26 cellular contexts compared by ENCODE assay signal in genomic region chr13:75838366-75839017, GRCh38.
DNase-seq lines count a peak whose midpoint lies in the region; ATAC-seq and TF ChIP-seq lines count a peak whose summit lies in the region.
"Had no signal": no experiment of that assay in that cellular context is flagged by ENCODE, and none has a peak within 500 bp of the region (broad histone marks: within the 10 kb centered on the region; RNA-seq: fewer than 3 reads in every experiment).

No MANE protein-coding gene starts in this region.

- ATAC-seq in IMR-90 (ENCODE audit: low read depth) (no peak), HG03469 (IDR thresholded peaks at IDR 0.05; ENCODE audit: unreplicated experiment) (no peak)
- ATAC-seq: CD8-positive, alpha-beta T cell; naive thymus-derived CD4-positive, alpha-beta T cell; stimulated activated naive CD8-positive, alpha-beta T cell treated with anti-CD3 and anti-CD28 coated beads, Interleukin-15, amount 100 ng/mL, for 72 hours had no signal

- no peak for TF ChIP-seq RAD21 in IMR-90 (IDR thresholded peaks at IDR 0.05; ENCODE audit: low read length)

- no peak overlapping the region for H4K8ac ChIP-seq in IMR-90 (ENCODE audit: low read depth in 2 of 2, low read length in 2 of 2)

- no peak overlapping the region for H4K91ac ChIP-seq in IMR-90 (ENCODE audit: insufficient read depth, low read depth, low read length)

- peaks cover 11% of the 10 kb centered on the region; the same call in 1 of the 2 replicates for H4K20me1 ChIP-seq in IMR-90 (ENCODE audit: insufficient read depth, low read length)

- no peak overlapping the region for H3K4me3 ChIP-seq in IMR-90 (ENCODE audit: insufficient read depth, low read depth, low read length)
- H3K4me3 ChIP-seq in thymus (ENCODE audit: low read length), result no peak overlapping the region
- H3K4me3 ChIP-seq: left ventricle myocardium inferior, tibial artery had no signal

- 93% methylated on average over 2 of the region's 7 CpGs; no CpG with 5 or more reads in 1 of the 2 experiments for WGBS in IMR-90 (ENCODE audit: extremely low coverage in 2 of 2, insufficient read length in 1 of 2), 2 experiments
- 37% methylated on average over 7 of the region's 7 CpGs for WGBS in thymus

- no peak overlapping the region for H2BK15ac ChIP-seq in IMR-90 (ENCODE audit: low read depth, low read length)

- no peak overlapping the region for H3K4ac ChIP-seq in IMR-90 (ENCODE audit: low read depth, low read length)

- H3K27ac ChIP-seq in IMR-90 (ENCODE audit: insufficient read depth, low read length) (no peak overlapping the region), thymus (ENCODE audit: low read depth) (peak overlapping the region; percentile 82)
- H3K27ac ChIP-seq: left ventricle myocardium inferior, tibial artery had no signal

- BruUV-seq in IMR-90 (replicated peaks; lab: Mats Ljungman, UMichigan), result no TSS peak

- no peak overlapping the region for H2AFZ ChIP-seq in IMR-90 (replicated peaks; ENCODE audit: low read length, poor library complexity)

- H3K9me1 ChIP-seq in IMR-90 (ENCODE audit: insufficient read depth, low read length), result peaks cover 4% of the 10 kb centered on the region; the same call in 1 of the 2 replicates

- peaks cover 31 to 56% of the 10 kb centered on the region in 2 experiments for H3K79me1 ChIP-seq in IMR-90 (ENCODE audit: low read depth in 1 of 2, low read length in 2 of 2)

- H2AK9ac ChIP-seq in IMR-90 (replicated peaks; ENCODE audit: low read depth, low read length, poor library complexity), result no peak overlapping the region

- H3K4me1 ChIP-seq in IMR-90 (ENCODE audit: control insufficient read depth, insufficient read depth, low read length) (no peaks in the 10 kb centered on the region), thymus (ENCODE audit: control insufficient read depth, insufficient read depth, low read length) (peaks cover 26% of the 10 kb centered on the region)
- H3K4me1 ChIP-seq: tibial artery had no signal

- H3K36me3 ChIP-seq in IMR-90 (ENCODE audit: control insufficient read depth, insufficient read depth, low read length) (peaks cover 33% of the 10 kb centered on the region), thymus (ENCODE audit: control insufficient read depth, insufficient read depth) (peaks cover 22% of the 10 kb centered on the region)

- TF ChIP-seq POLR2A in IMR-90 (IDR thresholded peaks at IDR 0.05; ENCODE audit: low read depth, low read length), result no peak

- no peak overlapping the region for H2BK20ac ChIP-seq in IMR-90 (ENCODE audit: low read depth, low read length)

- no peaks in the 10 kb centered on the region for H3K27me3 ChIP-seq in IMR-90 (ENCODE audit: control insufficient read depth, insufficient read depth, low read length)
- H3K27me3 ChIP-seq in thymus (ENCODE audit: control insufficient read depth, insufficient read depth), result no peaks in the 10 kb centered on the region
- H3K27me3 ChIP-seq: tibial artery had no signal

- H3K18ac ChIP-seq in IMR-90 (ENCODE audit: low read depth, low read length), result no peak overlapping the region

- intact Hi-C loops in IMR-90 (cut with micrococcal nuclease), result loop anchor here (10.0 kb wide), 2 partner anchors 144 to 274 kb away; no protein-coding TSS in a partner anchor

- no peak overlapping the region for H3K4me2 ChIP-seq in IMR-90 (ENCODE audit: low read depth, low read length)

- no peak overlapping the region for H3K56ac ChIP-seq in IMR-90 (ENCODE audit: extremely low read depth, insufficient read depth, low read length)

- in situ Hi-C loops in IMR-90 (cut with MboI; ENCODE audit: low sequenced_read_pairs), result no loop called here

- CTCF ChIA-PET in IMR-90 (lab: Yijun Ruan, JAX) (no interaction called here), GM10248 (lab: Yijun Ruan, JAX) (interaction anchor here (1.2 kb wide), 1 partner anchor 143 kb away, joined by 3 read pairs; no protein-coding TSS in a partner anchor)

- no peaks in the 10 kb centered on the region for H3K9me3 ChIP-seq in IMR-90 (ENCODE audit: control insufficient read depth, insufficient read depth, low read length)
- H3K9me3 ChIP-seq in thymus (ENCODE audit: control insufficient read depth), result peaks cover 3% of the 10 kb centered on the region
- H3K9me3 ChIP-seq: tibial artery had no signal

- H4K5ac ChIP-seq in IMR-90 (ENCODE audit: low read depth, low read length), result peak overlapping the region; percentile 58; the same call in 1 of the 2 replicates

- no peak overlapping the region for H3K23ac ChIP-seq in IMR-90 (ENCODE audit: low read depth, low read length)

- no peak overlapping the region for H3K9ac ChIP-seq in IMR-90 (ENCODE audit: low read depth, low read length)

- dilution Hi-C loops in IMR-90 (cut with HindIII; ENCODE audit: low sequenced_read_pairs, unreplicated experiment), result no loop called here

- no peak overlapping the region for H3K14ac ChIP-seq in IMR-90 (replicated peaks; ENCODE audit: low read depth, low read length)

- TF ChIP-seq CTCF in IMR-90 (conservative IDR thresholded peaks at IDR 0.05; ENCODE audit: low read depth, low read length), result no peak
- no peak for TF ChIP-seq CTCF in GM10248 (IDR thresholded peaks at IDR 0.05; ENCODE audit: control extremely low read depth, extremely low read depth, low read depth, missing control alignments)

- no peak overlapping the region for H2AK5ac ChIP-seq in IMR-90 (ENCODE audit: low read depth, low read length)

- no peak overlapping the region for H2BK120ac ChIP-seq in IMR-90 (ENCODE audit: low read depth, low read length)

- DNase-seq in NCI-H748 (lab: John Stamatoyannopoulos, UW; ENCODE audit: unreplicated experiment), result peak; percentile 35
- no peak for DNase-seq in NCI-H748 treated with DMSO at 0.1 percent for 48 hours (lab: John Stamatoyannopoulos, UW)
- no peak for DNase-seq in IMR-90
- peak; percentile 10 for DNase-seq in SHP77 treated with DMSO at 0.1 percent for 48 hours (lab: John Stamatoyannopoulos, UW)
- DNase-seq in OCI-M1 (lab: John Stamatoyannopoulos, UW), result no peak
- no peak for DNase-seq in GM10248 (ENCODE audit: extremely low spot score)
- DNase-seq: activated CD4-positive, alpha-beta T cell treated with anti-CD3 and anti-CD28 coated beads, Interleukin-2, amount 50 U/mL, for 4 hours; activated CD4-positive, CD25-positive, alpha-beta regulatory T cell; activated naive CD4-positive, alpha-beta T cell treated with anti-CD3 and anti-CD28 coated beads for 36 hours; amniotic stem cell; CD8-positive, alpha-beta T cell; Karpas-422; left ventricle myocardium inferior; midbrain; naive thymus-derived CD4-positive, alpha-beta T cell; NCI-H1105; NCI-H2081 treated with DMSO at 0.1 percent for 48 hours; occipital lobe; small intestine; stimulated activated CD4-positive, alpha-beta T cell treated with anti-CD3 and anti-CD28 coated beads, Interleukin-1b, Interleukin-23, amount 100 ng/mL, for 48 hours; stimulated activated CD8-positive, alpha-beta memory T cell treated with anti-CD3 and anti-CD28 coated beads, Interleukin-4, amount 100 ng/mL, for 48 hours; stimulated activated naive CD8-positive, alpha-beta T cell treated with anti-CD3 and anti-CD28 coated beads, Interleukin-15, amount 100 ng/mL, for 72 hours; T-helper 1 cell; tibial artery had no signal

- POLR2A ChIA-PET in IMR-90 (lab: Charles Lee; ENCODE audit: unreplicated experiment) (interaction anchor here (0.6 kb wide), 1 partner anchor 27 kb away, joined by 3 read pairs; no protein-coding TSS in a partner anchor), GM10248 (lab: Yijun Ruan, JAX) (no interaction called here)

- peak overlapping the region; percentile 23 for H2BK5ac ChIP-seq in IMR-90 (ENCODE audit: low read depth, low read length, poor library complexity, severe bottlenecking)

TF ChIP-seq in IMR-90, 13 proteins besides CTCF, POLR2A, EP300 and RAD21:
- no peak for TF ChIP-seq MXI1 (IDR thresholded peaks at IDR 0.05; ENCODE audit: borderline replicate concordance, low read depth, low read length)
- TF ChIP-seq RFX5 (IDR thresholded peaks at IDR 0.05; ENCODE audit: low read depth, low read length), result no peak
- TF ChIP-seq CEBPB (IDR thresholded peaks at IDR 0.05; ENCODE audit: low read depth, low read length), result no peak
- no peak for TF ChIP-seq USF2 (IDR thresholded peaks at IDR 0.05; ENCODE audit: low read depth, low read length)
- no peak for TF ChIP-seq MAZ (IDR thresholded peaks at IDR 0.05; ENCODE audit: borderline replicate concordance, low read depth, low read length)
- TF ChIP-seq CHD1 (IDR thresholded peaks at IDR 0.05; ENCODE audit: low read depth, low read length), result no peak
- TF ChIP-seq ELK1 (IDR thresholded peaks at IDR 0.05; ENCODE audit: borderline replicate concordance, low read depth, low read length), result no peak
- no peak for TF ChIP-seq NFE2L2 (IDR thresholded peaks at IDR 0.05; ENCODE audit: low read depth, low read length)
- no peak for TF ChIP-seq RCOR1 (IDR thresholded peaks at IDR 0.05; ENCODE audit: insufficient replicate concordance, low read length)
- no peak for TF ChIP-seq BHLHE40 (IDR thresholded peaks at IDR 0.05; ENCODE audit: low read depth, low read length)
- no peak for TF ChIP-seq MAFK (IDR thresholded peaks at IDR 0.05; ENCODE audit: low read depth, low read length)
- TF ChIP-seq FOS (IDR thresholded peaks at IDR 0.05; ENCODE audit: low read depth, low read length), result no peak
- TF ChIP-seq SMC3 (IDR thresholded peaks at IDR 0.05; ENCODE audit: low read depth, low read length), result no peak

Comparison
In these comparisons a context has a peak if more than half of its experiments do, and no peak if none do; other contexts are left out.
1. DNase-seq: peak in NCI-H748 (single experiment) and SHP77 treated with DMSO at 0.1 percent for 48 hours (single experiment); none in NCI-H748 treated with DMSO at 0.1 percent for 48 hours (single experiment), IMR-90 (single experiment), OCI-M1 (single experiment) and GM10248 (single experiment).